In genomic region chr4:158578476-158578875, GRCh38 we compare ENCODE assay signal across 1 cellular context.
TF ChIP-seq lines count a peak whose summit lies in the region.

No MANE protein-coding gene starts in this region.

TF ChIP-seq in K562, 482 proteins besides CTCF, POLR2A, EP300 and RAD21 (continued from another document):
- TF ChIP-seq CHD7 (IDR thresholded peaks at IDR 0.05; ENCODE audit: low read depth, low read length) = no peak
- TF ChIP-seq SMC3 (conservative IDR thresholded peaks at IDR 0.05; ENCODE audit: insufficient read depth, low read depth, low read length) = 0 out of 2 replicates have a peak, but pooled peaks have one; percentile 35
TF ChIP-seq in K562: peak in this region for 3.
